In the genomic region with DNA sequence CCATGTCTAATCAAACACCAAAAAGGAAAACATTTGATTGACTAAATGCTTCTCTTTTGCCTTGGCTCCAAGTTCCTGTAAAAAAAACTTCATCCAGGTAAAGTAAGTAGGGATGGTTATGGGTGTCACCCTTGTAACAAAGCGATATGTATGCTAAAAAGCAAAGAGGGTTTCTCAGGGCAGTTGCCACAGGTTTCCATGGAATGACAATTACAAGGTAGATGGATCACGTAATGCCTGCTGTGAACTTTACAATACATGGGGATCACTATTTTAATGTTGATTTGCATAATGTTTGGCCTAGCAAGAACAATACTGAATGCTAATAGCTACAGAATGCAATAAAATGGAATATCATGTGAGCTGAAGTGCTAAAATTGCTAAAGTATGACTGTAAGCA, we compare ENCODE assay signal across 2 cellular contexts.
TF ChIP-seq lines count a peak whose summit lies in the region.

No MANE protein-coding gene starts in this region.

TF ChIP-seq in GM23338, 12 proteins besides CTCF, POLR2A, EP300 and RAD21:
- 0 out of 2 replicates have a peak, but pooled peaks have one; percentile 15 for TF ChIP-seq CREB1 (CRISPR knock-in tag; IDR thresholded peaks at IDR 0.05; ENCODE audit: low read depth)
- TF ChIP-seq, protein P1, sequence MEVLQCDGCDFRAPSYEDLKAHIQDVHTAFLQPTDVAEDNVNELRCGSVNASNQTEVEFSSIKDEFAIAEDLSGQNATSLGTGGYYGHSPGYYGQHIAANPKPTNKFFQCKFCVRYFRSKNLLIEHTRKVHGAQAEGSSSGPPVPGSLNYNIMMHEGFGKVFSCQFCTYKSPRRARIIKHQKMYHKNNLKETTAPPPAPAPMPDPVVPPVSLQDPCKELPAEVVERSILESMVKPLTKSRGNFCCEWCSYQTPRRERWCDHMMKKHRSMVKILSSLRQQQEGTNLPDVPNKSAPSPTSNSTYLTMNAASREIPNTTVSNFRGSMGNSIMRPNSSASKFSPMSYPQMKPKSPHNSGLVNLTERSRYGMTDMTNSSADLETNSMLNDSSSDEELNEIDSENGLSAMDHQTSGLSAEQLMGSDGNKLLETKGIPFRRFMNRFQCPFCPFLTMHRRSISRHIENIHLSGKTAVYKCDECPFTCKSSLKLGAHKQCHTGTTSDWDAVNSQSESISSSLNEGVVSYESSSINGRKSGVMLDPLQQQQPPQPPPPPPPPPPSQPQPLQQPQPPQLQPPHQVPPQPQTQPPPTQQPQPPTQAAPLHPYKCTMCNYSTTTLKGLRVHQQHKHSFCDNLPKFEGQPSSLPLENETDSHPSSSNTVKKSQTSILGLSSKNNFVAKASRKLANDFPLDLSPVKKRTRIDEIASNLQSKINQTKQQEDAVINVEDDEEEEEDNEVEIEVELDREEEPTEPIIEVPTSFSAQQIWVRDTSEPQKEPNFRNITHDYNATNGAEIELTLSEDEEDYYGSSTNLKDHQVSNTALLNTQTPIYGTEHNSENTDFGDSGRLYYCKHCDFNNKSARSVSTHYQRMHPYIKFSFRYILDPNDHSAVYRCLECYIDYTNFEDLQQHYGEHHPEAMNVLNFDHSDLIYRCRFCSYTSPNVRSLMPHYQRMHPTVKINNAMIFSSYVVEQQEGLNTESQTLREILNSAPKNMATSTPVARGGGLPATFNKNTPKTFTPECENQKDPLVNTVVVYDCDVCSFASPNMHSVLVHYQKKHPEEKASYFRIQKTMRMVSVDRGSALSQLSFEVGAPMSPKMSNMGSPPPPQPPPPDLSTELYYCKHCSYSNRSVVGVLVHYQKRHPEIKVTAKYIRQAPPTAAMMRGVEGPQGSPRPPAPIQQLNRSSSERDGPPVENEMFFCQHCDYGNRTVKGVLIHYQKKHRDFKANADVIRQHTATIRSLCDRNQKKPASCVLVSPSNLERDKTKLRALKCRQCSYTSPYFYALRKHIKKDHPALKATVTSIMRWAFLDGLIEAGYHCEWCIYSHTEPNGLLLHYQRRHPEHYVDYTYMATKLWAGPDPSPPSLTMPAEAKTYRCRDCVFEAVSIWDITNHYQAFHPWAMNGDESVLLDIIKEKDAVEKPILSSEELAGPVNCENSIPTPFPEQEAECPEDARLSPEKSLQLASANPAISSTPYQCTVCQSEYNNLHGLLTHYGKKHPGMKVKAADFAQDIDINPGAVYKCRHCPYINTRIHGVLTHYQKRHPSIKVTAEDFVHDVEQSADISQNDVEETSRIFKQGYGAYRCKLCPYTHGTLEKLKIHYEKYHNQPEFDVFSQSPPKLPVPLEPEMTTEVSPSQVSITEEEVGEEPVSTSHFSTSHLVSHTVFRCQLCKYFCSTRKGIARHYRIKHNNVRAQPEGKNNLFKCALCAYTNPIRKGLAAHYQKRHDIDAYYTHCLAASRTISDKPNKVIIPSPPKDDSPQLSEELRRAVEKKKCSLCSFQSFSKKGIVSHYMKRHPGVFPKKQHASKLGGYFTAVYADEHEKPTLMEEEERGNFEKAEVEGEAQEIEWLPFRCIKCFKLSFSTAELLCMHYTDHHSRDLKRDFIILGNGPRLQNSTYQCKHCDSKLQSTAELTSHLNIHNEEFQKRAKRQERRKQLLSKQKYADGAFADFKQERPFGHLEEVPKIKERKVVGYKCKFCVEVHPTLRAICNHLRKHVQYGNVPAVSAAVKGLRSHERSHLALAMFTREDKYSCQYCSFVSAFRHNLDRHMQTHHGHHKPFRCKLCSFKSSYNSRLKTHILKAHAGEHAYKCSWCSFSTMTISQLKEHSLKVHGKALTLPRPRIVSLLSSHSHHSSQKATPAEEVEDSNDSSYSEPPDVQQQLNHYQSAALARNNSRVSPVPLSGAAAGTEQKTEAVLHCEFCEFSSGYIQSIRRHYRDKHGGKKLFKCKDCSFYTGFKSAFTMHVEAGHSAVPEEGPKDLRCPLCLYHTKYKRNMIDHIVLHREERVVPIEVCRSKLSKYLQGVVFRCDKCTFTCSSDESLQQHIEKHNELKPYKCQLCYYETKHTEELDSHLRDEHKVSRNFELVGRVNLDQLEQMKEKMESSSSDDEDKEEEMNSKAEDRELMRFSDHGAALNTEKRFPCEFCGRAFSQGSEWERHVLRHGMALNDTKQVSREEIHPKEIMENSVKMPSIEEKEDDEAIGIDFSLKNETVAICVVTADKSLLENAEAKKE (CRISPR knock-in tag; IDR thresholded peaks at IDR 0.05): no peak
- no peak for TF ChIP-seq ZNF114 (CRISPR knock-in tag; IDR thresholded peaks at IDR 0.05)
- TF ChIP-seq, protein P2, sequence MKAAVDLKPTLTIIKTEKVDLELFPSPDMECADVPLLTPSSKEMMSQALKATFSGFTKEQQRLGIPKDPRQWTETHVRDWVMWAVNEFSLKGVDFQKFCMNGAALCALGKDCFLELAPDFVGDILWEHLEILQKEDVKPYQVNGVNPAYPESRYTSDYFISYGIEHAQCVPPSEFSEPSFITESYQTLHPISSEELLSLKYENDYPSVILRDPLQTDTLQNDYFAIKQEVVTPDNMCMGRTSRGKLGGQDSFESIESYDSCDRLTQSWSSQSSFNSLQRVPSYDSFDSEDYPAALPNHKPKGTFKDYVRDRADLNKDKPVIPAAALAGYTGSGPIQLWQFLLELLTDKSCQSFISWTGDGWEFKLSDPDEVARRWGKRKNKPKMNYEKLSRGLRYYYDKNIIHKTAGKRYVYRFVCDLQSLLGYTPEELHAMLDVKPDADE (IDR thresholded peaks at IDR 0.05): no peak
- TF ChIP-seq STAT1 (IDR thresholded peaks at IDR 0.05; ENCODE audit: unreplicated experiment): no peak
- TF ChIP-seq NANOG (IDR thresholded peaks at IDR 0.05; ENCODE audit: borderline replicate concordance): peak; percentile 61
- no peak for TF ChIP-seq JUNB (IDR thresholded peaks at IDR 0.05; ENCODE audit: unreplicated experiment)
- TF ChIP-seq ZNF331 (CRISPR knock-in tag; IDR thresholded peaks at IDR 0.05; ENCODE audit: low read depth): no peak
- TF ChIP-seq POLR2AphosphoS5 (IDR thresholded peaks at IDR 0.05; ENCODE audit: low read depth): no peak
- TF ChIP-seq, protein P3, sequence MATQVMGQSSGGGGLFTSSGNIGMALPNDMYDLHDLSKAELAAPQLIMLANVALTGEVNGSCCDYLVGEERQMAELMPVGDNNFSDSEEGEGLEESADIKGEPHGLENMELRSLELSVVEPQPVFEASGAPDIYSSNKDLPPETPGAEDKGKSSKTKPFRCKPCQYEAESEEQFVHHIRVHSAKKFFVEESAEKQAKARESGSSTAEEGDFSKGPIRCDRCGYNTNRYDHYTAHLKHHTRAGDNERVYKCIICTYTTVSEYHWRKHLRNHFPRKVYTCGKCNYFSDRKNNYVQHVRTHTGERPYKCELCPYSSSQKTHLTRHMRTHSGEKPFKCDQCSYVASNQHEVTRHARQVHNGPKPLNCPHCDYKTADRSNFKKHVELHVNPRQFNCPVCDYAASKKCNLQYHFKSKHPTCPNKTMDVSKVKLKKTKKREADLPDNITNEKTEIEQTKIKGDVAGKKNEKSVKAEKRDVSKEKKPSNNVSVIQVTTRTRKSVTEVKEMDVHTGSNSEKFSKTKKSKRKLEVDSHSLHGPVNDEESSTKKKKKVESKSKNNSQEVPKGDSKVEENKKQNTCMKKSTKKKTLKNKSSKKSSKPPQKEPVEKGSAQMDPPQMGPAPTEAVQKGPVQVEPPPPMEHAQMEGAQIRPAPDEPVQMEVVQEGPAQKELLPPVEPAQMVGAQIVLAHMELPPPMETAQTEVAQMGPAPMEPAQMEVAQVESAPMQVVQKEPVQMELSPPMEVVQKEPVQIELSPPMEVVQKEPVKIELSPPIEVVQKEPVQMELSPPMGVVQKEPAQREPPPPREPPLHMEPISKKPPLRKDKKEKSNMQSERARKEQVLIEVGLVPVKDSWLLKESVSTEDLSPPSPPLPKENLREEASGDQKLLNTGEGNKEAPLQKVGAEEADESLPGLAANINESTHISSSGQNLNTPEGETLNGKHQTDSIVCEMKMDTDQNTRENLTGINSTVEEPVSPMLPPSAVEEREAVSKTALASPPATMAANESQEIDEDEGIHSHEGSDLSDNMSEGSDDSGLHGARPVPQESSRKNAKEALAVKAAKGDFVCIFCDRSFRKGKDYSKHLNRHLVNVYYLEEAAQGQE (IDR thresholded peaks at IDR 0.05; ENCODE audit: unreplicated experiment): no peak
TF ChIP-seq in GM23338: peak in this region for 2.

TF ChIP-seq in WTC11, 78 proteins besides CTCF, POLR2A, EP300 and RAD21:
- no peak for TF ChIP-seq USF2 (CRISPR knock-in tag; IDR thresholded peaks at IDR 0.05)
- no peak for TF ChIP-seq IRF2 (CRISPR knock-in tag; IDR thresholded peaks at IDR 0.05; ENCODE audit: borderline replicate concordance, low read depth)
- no peak for TF ChIP-seq FOXK1 (CRISPR knock-in tag; IDR thresholded peaks at IDR 0.05)
- TF ChIP-seq, protein P4, sequence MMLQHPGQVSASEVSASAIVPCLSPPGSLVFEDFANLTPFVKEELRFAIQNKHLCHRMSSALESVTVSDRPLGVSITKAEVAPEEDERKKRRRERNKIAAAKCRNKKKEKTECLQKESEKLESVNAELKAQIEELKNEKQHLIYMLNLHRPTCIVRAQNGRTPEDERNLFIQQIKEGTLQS (CRISPR knock-in tag; conservative IDR thresholded peaks at IDR 0.05): no peak
- TF ChIP-seq TP53 (CRISPR knock-in tag; IDR thresholded peaks at IDR 0.05): no peak
- TF ChIP-seq NR1H2 (CRISPR knock-in tag; IDR thresholded peaks at IDR 0.05): no peak
- no peak for TF ChIP-seq ZNF219 (CRISPR knock-in tag; IDR thresholded peaks at IDR 0.05; ENCODE audit: borderline replicate concordance)
- TF ChIP-seq OVOL2 (CRISPR knock-in tag; IDR thresholded peaks at IDR 0.05; ENCODE audit: borderline replicate concordance): no peak
- no peak for TF ChIP-seq ZNF138 (CRISPR knock-in tag; conservative IDR thresholded peaks at IDR 0.05)
- no peak for TF ChIP-seq CBFB (CRISPR knock-in tag; IDR thresholded peaks at IDR 0.05; ENCODE audit: low read depth)
- no peak for TF ChIP-seq NFATC4 (CRISPR knock-in tag; IDR thresholded peaks at IDR 0.05)
